Comparison of ENCODE assay signal across 9 cellular contexts in genomic region chr17:79664925-79665738, GRCh38. TPM values are rescaled to one million over a fixed set of nuclear protein-coding genes. Genes with fewer than 3 reads are reported as not detected.
DNase-seq lines count a peak whose midpoint lies in the region; ATAC-seq and TF ChIP-seq lines count a peak whose summit lies in the region.
"Had no signal": no experiment of that assay in that cellular context is flagged by ENCODE, and none has a peak within 500 bp of the region (broad histone marks: within the 10 kb centered on the region; RNA-seq: fewer than 3 reads in every experiment).

No MANE protein-coding gene starts in this region.

- DNase-seq in Panc1 (ENCODE audit: low read depth, low spot score) (no peak), fibroblast of villous mesenchyme (ENCODE audit: low read depth) (peak; percentile 13)
- DNase-seq in activated naive CD4-positive, alpha-beta T cell treated with anti-CD3 and anti-CD28 coated beads, Interleukin-2, amount 10 ng/mL, durations not matched to agents 7 days and 5 days, result no peak

- CTCF ChIA-PET in Panc1 (lab: Charles Lee), result no interaction called here
- CTCF ChIA-PET in activated naive CD4-positive, alpha-beta T cell treated with anti-CD3 and anti-CD28 coated beads, Interleukin-2, amount 10 ng/mL, durations not matched to agents 7 days and 5 days (lab: Charles Lee), result no interaction called here

- H3K9ac ChIP-seq in ES-I3 (ENCODE audit: low read depth, low read length) (peak overlapping the region; percentile 25), parathyroid adenoma (peak overlapping the region; percentile 28)

- POLR2A ChIA-PET in Panc1 (lab: Charles Lee), result interaction anchor here (0.7 kb wide), 1 partner anchor 232 kb away, joined by 4 read pairs; no protein-coding TSS in a partner anchor

- H3K27me3 ChIP-seq in Panc1 (ENCODE audit: control insufficient read depth, insufficient read depth, low read length) (no peaks in the 10 kb centered on the region; the same call in 1 of the 2 replicates), parathyroid adenoma (ENCODE audit: control insufficient read depth, insufficient read depth, low read length) (no peaks in the 10 kb centered on the region)

- peak overlapping the region; percentile 61 for H3K4me2 ChIP-seq in parathyroid adenoma (ENCODE audit: low read length)

- H3K27ac ChIP-seq in Panc1 (ENCODE audit: low read length) (no peak overlapping the region), parathyroid adenoma (peak overlapping the region; percentile 73)

- intact Hi-C loops in Panc1 (cut with micrococcal nuclease; ENCODE audit: unreplicated experiment), result no loop called here

- peaks cover 6% of the 10 kb centered on the region for H3K9me3 Mint-ChIP-seq in activated naive CD4-positive, alpha-beta T cell treated with anti-CD3 and anti-CD28 coated beads, Interleukin-2, amount 10 ng/mL, durations not matched to agents 7 days and 5 days

- 0 out of 2 replicates have a peak, but pooled peaks have one; percentile 69 for ATAC-seq in Panc1
- ATAC-seq in HG03432 (IDR thresholded peaks at IDR 0.05; ENCODE audit: unreplicated experiment), result no peak
- ATAC-seq in GM18517 (IDR thresholded peaks at IDR 0.05; ENCODE audit: unreplicated experiment), result no peak
- no peak for ATAC-seq in GM21423 (IDR thresholded peaks at IDR 0.05; ENCODE audit: unreplicated experiment)

- H3K4me3 Mint-ChIP-seq in activated naive CD4-positive, alpha-beta T cell treated with anti-CD3 and anti-CD28 coated beads, Interleukin-2, amount 10 ng/mL, durations not matched to agents 7 days and 5 days, result no peak overlapping the region

- peak overlapping the region; percentile 91 for H2AFZ ChIP-seq in parathyroid adenoma

- no peak overlapping the region for H3K27ac Mint-ChIP-seq in activated naive CD4-positive, alpha-beta T cell treated with anti-CD3 and anti-CD28 coated beads, Interleukin-2, amount 10 ng/mL, durations not matched to agents 7 days and 5 days

- H3K9me3 ChIP-seq in ES-I3 (ENCODE audit: control insufficient read depth, insufficient read depth, low read length) (no peaks in the 10 kb centered on the region; the same call in 1 of the 2 replicates), Panc1 (ENCODE audit: control insufficient read depth, insufficient read depth, low read depth, low read length) (no peaks in the 10 kb centered on the region), parathyroid adenoma (ENCODE audit: control insufficient read depth, low read length) (no peaks in the 10 kb centered on the region)

- no TSS peak for BruUV-seq in Panc1 (replicated peaks; lab: Mats Ljungman, UMichigan)

- peaks cover 53% of the 10 kb centered on the region for H3K27me3 Mint-ChIP-seq in activated naive CD4-positive, alpha-beta T cell treated with anti-CD3 and anti-CD28 coated beads, Interleukin-2, amount 10 ng/mL, durations not matched to agents 7 days and 5 days

- no peaks in the 10 kb centered on the region for H3K79me2 ChIP-seq in parathyroid adenoma

- no peaks in the 10 kb centered on the region for H3K36me3 ChIP-seq in ES-I3 (ENCODE audit: insufficient read depth, low read length)
- no peaks in the 10 kb centered on the region for H3K36me3 ChIP-seq in Panc1 (ENCODE audit: control insufficient read depth, insufficient read depth, low read length)
- no peaks in the 10 kb centered on the region for H3K36me3 ChIP-seq in parathyroid adenoma (ENCODE audit: control insufficient read depth, insufficient read depth, low read length)

- TF ChIP-seq CTCF in Panc1 (IDR thresholded peaks at IDR 0.05) (no peak), fibroblast of villous mesenchyme (IDR thresholded peaks at IDR 0.05; ENCODE audit: insufficient read depth, low read depth, low read length) (no peak), parathyroid adenoma (IDR thresholded peaks at IDR 0.05) (no peak)

- no peak overlapping the region for H3K4me3 ChIP-seq in Panc1 (ENCODE audit: low read depth in 2 of 2, low read length in 2 of 2)
- H3K4me3 ChIP-seq in fibroblast of villous mesenchyme (ENCODE audit: low read depth, low read length), result no peak overlapping the region
- peak overlapping the region; percentile 50 for H3K4me3 ChIP-seq in parathyroid adenoma (ENCODE audit: low read depth, low read length)

- no peaks in the 10 kb centered on the region for H3K36me3 Mint-ChIP-seq in activated naive CD4-positive, alpha-beta T cell treated with anti-CD3 and anti-CD28 coated beads, Interleukin-2, amount 10 ng/mL, durations not matched to agents 7 days and 5 days

- in situ Hi-C loops in Panc1 (cut with HindIII; ENCODE audit: low pct_unique_long_range_greater_than_20kb, low sequenced_read_pairs), result loop anchor here (25.0 kb wide), 1 partner anchor 228 kb away; no protein-coding TSS in a partner anchor

- no peaks in the 10 kb centered on the region for H3K4me1 ChIP-seq in ES-I3 (ENCODE audit: insufficient read depth, low read length)
- no peaks in the 10 kb centered on the region for H3K4me1 ChIP-seq in Panc1 (ENCODE audit: control insufficient read depth, insufficient read depth, low read length)
- peaks cover 10% of the 10 kb centered on the region for H3K4me1 ChIP-seq in parathyroid adenoma

- no peaks in the 10 kb centered on the region for H3K4me1 Mint-ChIP-seq in activated naive CD4-positive, alpha-beta T cell treated with anti-CD3 and anti-CD28 coated beads, Interleukin-2, amount 10 ng/mL, durations not matched to agents 7 days and 5 days

RNA-seq across cellular contexts. Expression of gene RBFOX3, which starts 54.3 kb away (rescaled TPM):
- total RNA-seq in Panc1 (2021; ENCODE audit: unreplicated experiment), result not detected
- polyA plus RNA-seq in Panc1 (2012; ENCODE audit: insufficient read length), result 0.44 TPM
- not detected in 2 replicates for total RNA-seq in fibroblast of villous mesenchyme
- total RNA-seq: subcutaneous adipose tissue had no signal
